Comparison of ENCODE assay signal across 20 cellular contexts in the genomic region with DNA sequence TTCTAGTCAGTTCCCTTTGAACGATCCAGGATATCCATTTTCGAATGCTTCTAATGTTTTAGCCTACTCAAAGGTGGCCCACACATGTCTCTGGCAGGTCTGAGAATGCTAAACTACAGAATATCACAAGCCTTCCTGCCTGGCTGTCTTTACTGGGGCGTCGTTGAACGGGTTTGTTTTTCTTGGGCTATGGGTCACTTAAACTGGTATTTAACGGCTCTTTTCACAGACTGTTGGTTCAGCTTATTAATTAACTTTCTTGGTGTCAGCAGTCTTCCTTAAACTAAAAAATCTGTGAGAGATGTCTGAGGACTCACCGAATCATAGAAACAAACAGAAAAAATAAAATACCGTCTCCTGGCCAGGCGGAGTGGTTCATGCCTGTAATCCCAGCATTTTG.
"Had no signal": no experiment of that assay in that cellular context is flagged by ENCODE, and none has a peak within 500 bp of the region (broad histone marks: within the 10 kb centered on the region; RNA-seq: fewer than 3 reads in every experiment).

No MANE protein-coding gene starts in this region.

- DNase-seq: effector memory CD4-positive, alpha-beta T cell; gastrocnemius medialis; glutamatergic neuron; islet precursor cell; mammary epithelial cell; mucosa of descending colon; naive thymus-derived CD8-positive, alpha-beta T cell; nucleus accumbens; ovary; right cardiac atrium; stimulated activated CD4-positive, alpha-beta T cell treated with anti-CD3 and anti-CD28 coated beads, Interleukin-4, amount 100 ng/mL, for 1 hour; stimulated activated naive CD8-positive, alpha-beta T cell treated with anti-CD3 and anti-CD28 coated beads, Interleukin-15, amount 100 ng/mL, for 72 hours; transverse colon had no signal

- H3K27me3 Mint-ChIP-seq: central memory CD8-positive, alpha-beta T cell; naive thymus-derived CD8-positive, alpha-beta T cell; stimulated activated memory B cell treated with anti-CD40 and anti-IgM and Interleukin-4, amounts not matched to agents 10 μg/mL and 1 μg/mL and 100 μg/mL, for 72 hours; stimulated activated naive CD8-positive, alpha-beta T cell treated with anti-CD3 and anti-CD28 coated beads, Interleukin-15, amount 100 ng/mL, for 72 hours had no signal

- H3K36me3 Mint-ChIP-seq: stimulated activated memory B cell treated with anti-CD40 and anti-IgM and Interleukin-4, amounts not matched to agents 10 μg/mL and 1 μg/mL and 100 μg/mL, for 72 hours had no signal

- H3K4me1 ChIP-seq: esophagus muscularis mucosa, gastrocnemius medialis, neural progenitor cell, transverse colon had no signal

- H3K4me3 ChIP-seq: esophagus muscularis mucosa, gastrocnemius medialis, mucosa of descending colon, neural progenitor cell, ovary, thoracic aorta, transverse colon had no signal

- H3K27me3 ChIP-seq: esophagus muscularis mucosa, gastrocnemius medialis, neural progenitor cell, ovary, transverse colon had no signal

- H3K36me3 ChIP-seq: gastrocnemius medialis, neural progenitor cell, ovary, transverse colon had no signal

- H3K4me3 Mint-ChIP-seq: central memory CD8-positive, alpha-beta T cell; naive thymus-derived CD8-positive, alpha-beta T cell; neural progenitor cell; stimulated activated memory B cell treated with anti-CD40 and anti-IgM and Interleukin-4, amounts not matched to agents 10 μg/mL and 1 μg/mL and 100 μg/mL, for 72 hours; stimulated activated naive CD8-positive, alpha-beta T cell treated with anti-CD3 and anti-CD28 coated beads, Interleukin-15, amount 100 ng/mL, for 72 hours had no signal

- H3K9me3 ChIP-seq: esophagus muscularis mucosa, gastrocnemius medialis, mucosa of descending colon, ovary, thoracic aorta, transverse colon had no signal

- ATAC-seq: gastrocnemius medialis; left lobe of liver; mucosa of descending colon; naive thymus-derived CD8-positive, alpha-beta T cell; right cardiac atrium; stimulated activated memory B cell treated with anti-CD40 and anti-IgM and Interleukin-4, amounts not matched to agents 10 μg/mL and 1 μg/mL and 100 μg/mL, for 72 hours; stimulated activated naive CD8-positive, alpha-beta T cell treated with anti-CD3 and anti-CD28 coated beads, Interleukin-15, amount 100 ng/mL, for 72 hours had no signal

- H3K27ac ChIP-seq: esophagus muscularis mucosa, gastrocnemius medialis, neural progenitor cell, ovary, thoracic aorta, transverse colon had no signal

- FAIRE-seq: endometrium had no signal

- H3K4me1 Mint-ChIP-seq: central memory CD8-positive, alpha-beta T cell; stimulated activated memory B cell treated with anti-CD40 and anti-IgM and Interleukin-4, amounts not matched to agents 10 μg/mL and 1 μg/mL and 100 μg/mL, for 72 hours had no signal

- H3K9me3 Mint-ChIP-seq: neural progenitor cell; stimulated activated memory B cell treated with anti-CD40 and anti-IgM and Interleukin-4, amounts not matched to agents 10 μg/mL and 1 μg/mL and 100 μg/mL, for 72 hours; stimulated activated naive CD8-positive, alpha-beta T cell treated with anti-CD3 and anti-CD28 coated beads, Interleukin-15, amount 100 ng/mL, for 72 hours had no signal

- H3K27ac Mint-ChIP-seq: neural progenitor cell; stimulated activated memory B cell treated with anti-CD40 and anti-IgM and Interleukin-4, amounts not matched to agents 10 μg/mL and 1 μg/mL and 100 μg/mL, for 72 hours; stimulated activated naive CD8-positive, alpha-beta T cell treated with anti-CD3 and anti-CD28 coated beads, Interleukin-15, amount 100 ng/mL, for 72 hours had no signal
